ENCODE assay signal across 8 cellular contexts in genomic region chr19:52962394-52963228, GRCh38. TPM values are rescaled to one million over a fixed set of nuclear protein-coding genes. Genes with fewer than 3 reads are reported as not detected.
DNase-seq lines count a peak whose midpoint lies in the region; ATAC-seq and TF ChIP-seq lines count a peak whose summit lies in the region.

Gene ZNF816, minus strand, starts transcription at chr19:52962881. Its CDS starts 6,792 bp downstream, at chr19:52956089.

- TF ChIP-seq CTCF in endothelial cell (IDR thresholded peaks at IDR 0.05; ENCODE audit: unreplicated experiment) (no peak), mesothelial cell of epicardium (IDR thresholded peaks at IDR 0.05; ENCODE audit: unreplicated experiment) (no peak)

- H3K27me3 Mint-ChIP-seq in endothelial cell (ENCODE audit: unreplicated experiment), result peaks cover 13% of the 10 kb centered on the region
- no peaks in the 10 kb centered on the region for H3K27me3 Mint-ChIP-seq in mesothelial cell of epicardium (ENCODE audit: low read depth)

- no peaks in the 10 kb centered on the region for H3K9me3 Mint-ChIP-seq in endothelial cell (ENCODE audit: unreplicated experiment)
- H3K9me3 Mint-ChIP-seq in mesothelial cell of epicardium, result peaks cover 13% of the 10 kb centered on the region

- H3K4me1 Mint-ChIP-seq in endothelial cell (ENCODE audit: unreplicated experiment), result peaks cover 18% of the 10 kb centered on the region
- peaks cover 27% of the 10 kb centered on the region for H3K4me1 Mint-ChIP-seq in mesothelial cell of epicardium

- peak within 1 kb of the TSS; percentile 97 for H3K4me3 Mint-ChIP-seq in endothelial cell (ENCODE audit: unreplicated experiment)
- peak within 1 kb of the TSS; percentile 95 for H3K4me3 Mint-ChIP-seq in mesothelial cell of epicardium

- H3K36me3 Mint-ChIP-seq in endothelial cell (ENCODE audit: low read depth, unreplicated experiment) (peaks cover 31% of the 10 kb centered on the region), mesothelial cell of epicardium (peaks cover 40% of the 10 kb centered on the region)

- H3K27ac Mint-ChIP-seq in endothelial cell (ENCODE audit: unreplicated experiment) (peak within 1 kb of the TSS; percentile 95), mesothelial cell of epicardium (peak within 1 kb of the TSS; percentile 98)

- DNase-seq in CMK (ENCODE audit: low read depth) (peak; percentile 96), HPDE6-E6E7 (ENCODE audit: extremely low spot score) (peak; percentile 94), NOMO-1 treated with DMSO at 0.1 percent for 48 hours (lab: John Stamatoyannopoulos, UW; ENCODE audit: unreplicated experiment) (peak; percentile 95), endothelial cell (ENCODE audit: low spot score) (peak; percentile 99), mesothelial cell of epicardium (ENCODE audit: low spot score in 2 of 2, unreplicated experiment in 2 of 2) (peak; percentile 95 to 98)
- DNase-seq in activated CD8-positive, alpha-beta memory T cell treated with anti-CD3 and anti-CD28 coated beads, Interleukin-2, amount 50 U/mL, for 24 hours (ENCODE audit: extremely low read depth), result peak; percentile 98
- DNase-seq in stimulated activated CD8-positive, alpha-beta memory T cell treated with anti-CD3 and anti-CD28 coated beads, Interleukin-15, amount 100 ng/mL, for 24 hours (ENCODE audit: low read depth), result peak; percentile 98

- peak; percentile 97 for ATAC-seq in GM19467 (IDR thresholded peaks at IDR 0.05; ENCODE audit: unreplicated experiment)

RNA-seq across cellular contexts. Expression of gene ZNF816, which starts in this region (rescaled TPM):
- total RNA-seq in endothelial cell (ENCODE audit: unreplicated experiment) (16.5 TPM), mesothelial cell of epicardium (14.8 to 16.8 TPM (median 15.7 TPM) in 3 replicates)

Comparison
In these comparisons a context has a peak if more than half of its experiments do, and no peak if none do; other contexts are left out.
1. Peak in every context shown above with its lines: DNase-seq and ATAC-seq.